ENCODE assay signal across 24 cellular contexts in the genomic region with DNA sequence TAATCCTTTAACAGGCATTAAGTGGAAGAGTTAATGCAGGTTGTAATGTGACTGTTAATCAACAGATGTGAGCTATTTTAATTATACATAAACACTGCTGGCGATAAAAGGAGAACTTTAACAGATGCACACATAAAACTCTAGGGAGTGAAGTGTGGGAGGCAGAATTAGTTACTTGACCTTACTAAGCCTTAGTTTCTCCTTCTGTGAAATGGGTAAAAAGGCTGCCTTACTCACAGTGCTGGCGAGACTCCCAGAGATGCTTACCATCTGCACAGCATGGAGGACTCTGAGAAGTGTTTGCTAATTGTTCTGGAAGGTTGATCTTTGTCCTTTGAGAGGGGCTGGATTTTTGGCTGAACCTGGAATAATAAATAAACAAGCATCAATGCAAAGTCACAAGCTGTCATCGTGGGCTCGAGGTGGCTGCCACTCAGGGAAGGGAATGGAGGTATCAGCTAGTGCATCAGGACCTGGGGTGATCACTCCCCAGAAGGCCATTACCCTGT. TPM values are rescaled to one million over a fixed set of nuclear protein-coding genes. Genes with fewer than 3 reads are reported as not detected.
DNase-seq lines count a peak whose midpoint lies in the region; ATAC-seq, FAIRE-seq and TF ChIP-seq lines count a peak whose summit lies in the region.
"Had no signal": no experiment of that assay in that cellular context is flagged by ENCODE, and none has a peak within 500 bp of the region (broad histone marks: within the 10 kb centered on the region; RNA-seq: fewer than 3 reads in every experiment).

No MANE protein-coding gene starts in this region.

- TF ChIP-seq CTCF in OCI-LY3 (IDR thresholded peaks at IDR 0.05; ENCODE audit: low read depth, low read length): no peak
- no peak for TF ChIP-seq CTCF in right lobe of liver (IDR thresholded peaks at IDR 0.05)

- no peak overlapping the region for H3K4me3 ChIP-seq in BLaER1 treated with 17β-estradiol and CSF1 and Interleukin-3, amounts not matched to agents 10 nM and 100 nM
- H3K4me3 ChIP-seq in OCI-LY3 (ENCODE audit: low read length) (no peak overlapping the region), right lobe of liver (no peak overlapping the region)
- H3K4me3 ChIP-seq: GM23338, left ventricle myocardium inferior, PC-9, suprapubic skin had no signal

- ATAC-seq in right lobe of liver: peak; percentile 14 to 59 (median 32)
- ATAC-seq: GM23338 had no signal

- peaks cover 67 to 90% (median 86%) of the 10 kb centered on the region in 10 experiments for H3K4me1 ChIP-seq in BLaER1 treated with 17β-estradiol and CSF1 and Interleukin-3, amounts not matched to agents 10 nM and 100 nM
- H3K4me1 ChIP-seq in OCI-LY3 (ENCODE audit: low read length): peaks cover 88% of the 10 kb centered on the region
- no peaks in the 10 kb centered on the region for H3K4me1 ChIP-seq in right lobe of liver
- H3K4me1 ChIP-seq: left ventricle myocardium inferior had no signal

- DNase-seq in GM12891 (ENCODE audit: insufficient read length, low spot score) (no peak), right lobe of liver (no peak), posterior vena cava (ENCODE audit: low spot score) (no peak), NCI-H2171 treated with DMSO at 0.1 percent for 48 hours (lab: John Stamatoyannopoulos, UW) (no peak), NCI-H146 treated with DMSO at 0.1 percent for 48 hours (lab: John Stamatoyannopoulos, UW; ENCODE audit: unreplicated experiment) (no peak)
- no peak for DNase-seq in stimulated activated naive CD4-positive, alpha-beta T cell (lab: John Stamatoyannopoulos, UW)
- DNase-seq: activated CD4-positive, alpha-beta T cell treated with anti-CD3 and anti-CD28 coated beads, Interleukin-2, amount 10 ng/mL, durations not matched to agents 24 days and 14 days; EL; foreskin fibroblast; hippocampal formation; left ventricle myocardium inferior; NCI-H1436; NCI-H2171; NCI-H526 treated with DMSO at 0.1 percent for 48 hours; nephron progenitor cell; posterior cingulate gyrus; SIG-M5 had no signal

- H3K79me2 ChIP-seq in OCI-LY3 (ENCODE audit: low read length): no peaks in the 10 kb centered on the region

- H2AFZ ChIP-seq in OCI-LY3 (ENCODE audit: low read depth, low read length): no peak overlapping the region
- H2AFZ ChIP-seq: GM23338, PC-9 had no signal

- no peaks in the 10 kb centered on the region for H3K27me3 ChIP-seq in BLaER1 treated with 17β-estradiol and CSF1 and Interleukin-3, amounts not matched to agents 10 nM and 100 nM
- H3K27me3 ChIP-seq in OCI-LY3 (ENCODE audit: low read depth, low read length) (no peaks in the 10 kb centered on the region), right lobe of liver (no peaks in the 10 kb centered on the region)
- H3K27me3 ChIP-seq: suprapubic skin had no signal

- no peaks in the 10 kb centered on the region for H4K20me1 ChIP-seq in BLaER1 treated with 17β-estradiol and CSF1 and Interleukin-3, amounts not matched to agents 10 nM and 100 nM
- no peaks in the 10 kb centered on the region for H4K20me1 ChIP-seq in OCI-LY3 (ENCODE audit: insufficient read depth, low read length)

- peaks cover 7 to 17% (median 14%) of the 10 kb centered on the region in 11 experiments; a peak in 21 of 22 replicates for H3K9me3 ChIP-seq in BLaER1 treated with 17β-estradiol and CSF1 and Interleukin-3, amounts not matched to agents 10 nM and 100 nM (replicated peaks in 1 of 11)
- H3K9me3 ChIP-seq in OCI-LY3 (ENCODE audit: insufficient read depth, low read length) (no peaks in the 10 kb centered on the region), right lobe of liver (no peaks in the 10 kb centered on the region)
- H3K9me3 ChIP-seq: left ventricle myocardium inferior, suprapubic skin had no signal

- intact Hi-C loops in right lobe of liver (cut with DNase I) (no loop called here), posterior vena cava (cut with DNase I) (no loop called here)

- H3K27ac ChIP-seq in BLaER1 treated with 17β-estradiol and CSF1 and Interleukin-3, amounts not matched to agents 10 nM and 100 nM: peak overlapping the region in 6 of 11 experiments; percentile 3 to 70 (median 56); a peak in 9 of 22 replicates
- no peak overlapping the region for H3K27ac ChIP-seq in OCI-LY3 (ENCODE audit: low read length)
- no peak overlapping the region for H3K27ac ChIP-seq in right lobe of liver
- H3K27ac ChIP-seq: left ventricle myocardium inferior, PC-9, suprapubic skin had no signal

- FAIRE-seq in GM12891 (lab: Jason Lieb, UNC): peak; percentile 33

- no peaks in the 10 kb centered on the region; a peak in 1 of 22 replicates for H3K36me3 ChIP-seq in BLaER1 treated with 17β-estradiol and CSF1 and Interleukin-3, amounts not matched to agents 10 nM and 100 nM
- H3K36me3 ChIP-seq in OCI-LY3 (replicated peaks; ENCODE audit: low read depth, low read length): peaks cover 10% of the 10 kb centered on the region
- H3K36me3 ChIP-seq in right lobe of liver: no peaks in the 10 kb centered on the region
- H3K36me3 ChIP-seq: left ventricle myocardium inferior, suprapubic skin had no signal

- peak overlapping the region; percentile 76 to 87 (median 81); a peak in 20 of 22 replicates for H3K4me2 ChIP-seq in BLaER1 treated with 17β-estradiol and CSF1 and Interleukin-3, amounts not matched to agents 10 nM and 100 nM
- 0 out of 2 replicates have a peak overlapping the region, but pooled peaks have one; percentile 88 for H3K4me2 ChIP-seq in OCI-LY3 (ENCODE audit: low read length)
- H3K4me2 ChIP-seq: GM23338, PC-9 had no signal

- TF ChIP-seq POLR2A in GM12891 (IDR thresholded peaks at IDR 0.05; ENCODE audit: low read depth, low read length) (no peak), right lobe of liver (IDR thresholded peaks at IDR 0.05) (no peak)

- H3K9ac ChIP-seq in BLaER1 treated with 17β-estradiol and CSF1 and Interleukin-3, amounts not matched to agents 10 nM and 100 nM: no peak overlapping the region; a peak in 1 of 22 replicates
- H3K9ac ChIP-seq in OCI-LY3 (ENCODE audit: low read length): no peak overlapping the region

- 69% methylated on average over 2 of the region's 4 CpGs for WGBS in right lobe of liver (ENCODE audit: insufficient coverage, low coverage, low lambda C conversion rate, missing lambda C conversion rate)

TF ChIP-seq in GM12891, 5 proteins besides CTCF, POLR2A, EP300 and RAD21:
- no peak for TF ChIP-seq TAF1 (IDR thresholded peaks at IDR 0.05; ENCODE audit: low read depth, low read length)
- TF ChIP-seq POLR2AphosphoS5 (IDR thresholded peaks at IDR 0.05; ENCODE audit: low read depth, low read length): no peak
- no peak for TF ChIP-seq POU2F2 (IDR thresholded peaks at IDR 0.05; ENCODE audit: low read depth, low read length)
- no peak for TF ChIP-seq SPI1 (IDR thresholded peaks at IDR 0.05; ENCODE audit: low read depth, low read length)

RNA-seq across cellular contexts. Expression of a gene that starts 58.6 kb away (rescaled TPM):
- polyA plus RNA-seq in GM12891 (2012; ENCODE audit: low read depth, missing spikeins): 12.9 TPM
- total RNA-seq in right lobe of liver: 10 to 100 TPM in 2 of 6 experiments, 1 to 10 TPM in 4; 5.6 to 22.6 (median 7.4) TPM
- 10 to 100 TPM; 20.4 to 44.8 TPM for total RNA-seq in posterior vena cava
- total RNA-seq: activated CD4-positive, alpha-beta T cell treated with anti-CD3 and anti-CD28 coated beads, Interleukin-2, amount 10 ng/mL, durations not matched to agents 24 days and 14 days; GM23338; MCF 10A; PC-9; T-helper 1 cell treated with Interleukin-12 subunit alpha and Interleukin-12 subunit beta and Interleukin-4 antibody, amounts not matched to agents 30 ng/mL and 1 ng/mL, for 36 hours had no signal
- polyA plus RNA-seq: GM23338 had no signal

Comparison
In these comparisons a context has a peak if more than half of its experiments do, and no peak if none do; other contexts are left out.
1. H3K27ac ChIP-seq: peak in BLaER1 treated with 17β-estradiol and CSF1 and Interleukin-3, amounts not matched to agents 10 nM and 100 nM (6 of 11); none in OCI-LY3 (single experiment) and right lobe of liver (0 of 3).